In genomic region chr2:202031261-202031986, GRCh38 we compare ENCODE assay signal across 13 cellular contexts. TPM values are rescaled to one million over a fixed set of nuclear protein-coding genes. Genes with fewer than 3 reads are reported as not detected.
DNase-seq lines count a peak whose midpoint lies in the region; ATAC-seq and TF ChIP-seq lines count a peak whose summit lies in the region.
"Had no signal": no experiment of that assay in that cellular context is flagged by ENCODE, and none has a peak within 500 bp of the region (broad histone marks: within the 10 kb centered on the region; RNA-seq: fewer than 3 reads in every experiment).

No MANE protein-coding gene starts in this region.

- no peak overlapping the region for H3K4me2 ChIP-seq in MM.1S (ENCODE audit: low read depth, low read length)

- no peak overlapping the region for H3K27ac Mint-ChIP-seq in natural killer cell treated with Interleukin-12 subunit alpha and Interleukin-12 subunit beta and Interleukin-15 and Interleukin-18, amount 100 ng/mL, for 72 hours

- H3K9ac ChIP-seq in HUES64 (ENCODE audit: low read depth, low read length) (peak overlapping the region; percentile 93; the same call in 1 of the 2 replicates), MM.1S (ENCODE audit: low read length) (no peak overlapping the region)

- H3K9me2 ChIP-seq in MM.1S (replicated peaks; ENCODE audit: insufficient read depth, low read length) = no peaks in the 10 kb centered on the region

- H3F3A ChIP-seq in MM.1S (ENCODE audit: insufficient read depth, low read length) = 0 out of 2 replicates have a peak, but pooled peaks cover 2% of the 10 kb centered on the region

- H3K79me2 ChIP-seq in MM.1S (ENCODE audit: low read length) = peaks cover 4% of the 10 kb centered on the region; the same call in 1 of the 2 replicates

- no peaks in the 10 kb centered on the region for H3K9me3 ChIP-seq in HUES64 (ENCODE audit: insufficient read depth, low read depth, low read length)
- H3K9me3 ChIP-seq in testis = no peaks in the 10 kb centered on the region
- H3K9me3 ChIP-seq in MM.1S (replicated peaks; ENCODE audit: insufficient read depth, low read length) = no peaks in the 10 kb centered on the region

- no peak overlapping the region for H2AFZ ChIP-seq in MM.1S (ENCODE audit: low read length)

- H4K20me1 ChIP-seq in MM.1S (ENCODE audit: insufficient read depth, low read length) = no peaks in the 10 kb centered on the region

- H3K9me3 Mint-ChIP-seq in natural killer cell treated with Interleukin-12 subunit alpha and Interleukin-12 subunit beta and Interleukin-15 and Interleukin-18, amount 100 ng/mL, for 72 hours = no peaks in the 10 kb centered on the region

- intact Hi-C loops in testis (cut with DNase I; ENCODE audit: low total_unique reads) = no loop called here

- WGBS in HUES64 = 17% methylated on average over 2 of the region's 5 CpGs
- WGBS in testis, 2 donors = 57 to 67% methylated on average over 5 of the region's 5 CpGs

- ATAC-seq in natural killer cell treated with Interleukin-12 subunit alpha and Interleukin-12 subunit beta and Interleukin-15 and Interleukin-18, amount 100 ng/mL, for 72 hours = no peak
- no peak for ATAC-seq in HG02840 (IDR thresholded peaks at IDR 0.05; ENCODE audit: low FRiP score, unreplicated experiment)
- ATAC-seq: foreskin keratinocyte had no signal

- H3K27me3 ChIP-seq in HUES64 (ENCODE audit: insufficient read depth, low read length) (peaks cover under 1% of the 10 kb centered on the region), testis (no peaks in the 10 kb centered on the region), MM.1S (replicated peaks; ENCODE audit: insufficient read depth, low read length) (no peaks in the 10 kb centered on the region)

- peaks cover 19 to 32% of the 10 kb centered on the region in 2 donors for H3K27me3 Mint-ChIP-seq in natural killer cell treated with Interleukin-12 subunit alpha and Interleukin-12 subunit beta and Interleukin-15 and Interleukin-18, amount 100 ng/mL, for 72 hours

- H3K4me1 ChIP-seq in HUES64 (ENCODE audit: insufficient read depth, low read length) (peaks cover 16% of the 10 kb centered on the region), testis (peaks cover 4% of the 10 kb centered on the region), MM.1S (ENCODE audit: low read length) (peaks cover 3% of the 10 kb centered on the region; the same call in 1 of the 2 replicates)

- TF ChIP-seq CTCF in AG09309 (IDR thresholded peaks at IDR 0.05; ENCODE audit: control insufficient read depth, insufficient read depth, low read depth, low read length, missing control alignments) (no peak), testis (IDR thresholded peaks at IDR 0.05) (no peak), MM.1S (IDR thresholded peaks at IDR 0.05; ENCODE audit: low read length) (no peak)

- no peak for DNase-seq in AG09309 (ENCODE audit: low read depth)
- peak; percentile 42 for DNase-seq in dedifferentiated amniotic fluid mesenchymal stem cell (ENCODE audit: extremely low spot score)
- DNase-seq in natural killer cell treated with Interleukin-12 subunit alpha and Interleukin-12 subunit beta and Interleukin-15 and Interleukin-18, amount 100 ng/mL, for 72 hours (ENCODE audit: low spot score) = no peak
- no peak for DNase-seq in testis
- DNase-seq in MM.1S = no peak
- no peak for DNase-seq in kidney glomerular epithelial cell (lab: John Stamatoyannopoulos, UW)
- DNase-seq: NCI-H1105, SW 1271 had no signal

- H3K4me3 ChIP-seq in AG09309 (ENCODE audit: control insufficient read depth, low read depth, low read length) = peak overlapping the region; percentile 82; the same call in 1 of the 2 replicates
- peak overlapping the region; percentile 80 for H3K4me3 ChIP-seq in HUES64 (ENCODE audit: low read length)
- peak overlapping the region in 1 of 2 donors; percentile 74 for H3K4me3 ChIP-seq in testis
- no peak overlapping the region for H3K4me3 ChIP-seq in MM.1S (ENCODE audit: low read length)

- peak overlapping the region; percentile 88 for H3K4me3 Mint-ChIP-seq in natural killer cell treated with Interleukin-12 subunit alpha and Interleukin-12 subunit beta and Interleukin-15 and Interleukin-18, amount 100 ng/mL, for 72 hours

- H3K27ac ChIP-seq in HUES64 (ENCODE audit: low read depth, low read length) (peak overlapping the region; percentile 100), testis (peak overlapping the region in 1 of 2 donors; percentile 95), MM.1S (ENCODE audit: low read length) (no peak overlapping the region)
- H3K27ac ChIP-seq: cardiac muscle cell, foreskin keratinocyte had no signal

- no peaks in the 10 kb centered on the region for H3K36me3 Mint-ChIP-seq in natural killer cell treated with Interleukin-12 subunit alpha and Interleukin-12 subunit beta and Interleukin-15 and Interleukin-18, amount 100 ng/mL, for 72 hours

- peaks cover 13 to 14% of the 10 kb centered on the region in 2 donors for H3K4me1 Mint-ChIP-seq in natural killer cell treated with Interleukin-12 subunit alpha and Interleukin-12 subunit beta and Interleukin-15 and Interleukin-18, amount 100 ng/mL, for 72 hours (ENCODE audit: low read depth in 2 of 2)

- peaks cover 13% of the 10 kb centered on the region for H3K36me3 ChIP-seq in HUES64 (ENCODE audit: insufficient read depth, low read length)
- no peaks in the 10 kb centered on the region for H3K36me3 ChIP-seq in testis (ENCODE audit: low read depth, missing control alignments)
- no peaks in the 10 kb centered on the region for H3K36me3 ChIP-seq in MM.1S (replicated peaks; ENCODE audit: insufficient read depth, low read length)
- H3K36me3 ChIP-seq: cardiac muscle cell had no signal

- no peak for TF ChIP-seq POLR2A in testis (IDR thresholded peaks at IDR 0.05)

RNA-seq across cellular contexts. Expression of gene FZD7, which starts 2.2 kb away (rescaled TPM):
- 124 TPM for polyA plus RNA-seq in HUES64 (2013, experiment 1 of 2)
- polyA plus RNA-seq in HUES64 (2013, experiment 2 of 2) = 136 TPM
- 1 to 10 TPM in 1 of 2 donors, under 1 TPM in 1; 0.67 to 1.6 TPM for total RNA-seq in natural killer cell treated with Interleukin-12 subunit alpha and Interleukin-12 subunit beta and Interleukin-15 and Interleukin-18, amount 100 ng/mL, for 72 hours
- 1 to 10 TPM; 8.3 to 9.1 TPM for total RNA-seq in testis
- 7.1 TPM for polyA plus RNA-seq in testis (ENCODE audit: insufficient read depth, low read depth, low replicate concordance)

RNA-seq across cellular contexts. Expression of gene KIAA2012, which starts 41.6 kb away (rescaled TPM):
- not detected for polyA plus RNA-seq in HUES64 (2013, experiment 1 of 2)
- not detected for polyA plus RNA-seq in HUES64 (2013, experiment 2 of 2)
- total RNA-seq in natural killer cell treated with Interleukin-12 subunit alpha and Interleukin-12 subunit beta and Interleukin-15 and Interleukin-18, amount 100 ng/mL, for 72 hours = not detected
- total RNA-seq in testis = 1 to 10 TPM; 1.1 to 1.3 TPM
- polyA plus RNA-seq in testis (ENCODE audit: insufficient read depth, low read depth, low replicate concordance) = 1.6 TPM
- total RNA-seq: activated CD8-positive, alpha-beta memory T cell treated with anti-CD3 and anti-CD28 coated beads for 36 hours; cardiac muscle cell; foreskin keratinocyte had no signal
- polyA plus RNA-seq: foreskin keratinocyte had no signal
